ENCODE assay signal across 8 cellular contexts in the genomic region with DNA sequence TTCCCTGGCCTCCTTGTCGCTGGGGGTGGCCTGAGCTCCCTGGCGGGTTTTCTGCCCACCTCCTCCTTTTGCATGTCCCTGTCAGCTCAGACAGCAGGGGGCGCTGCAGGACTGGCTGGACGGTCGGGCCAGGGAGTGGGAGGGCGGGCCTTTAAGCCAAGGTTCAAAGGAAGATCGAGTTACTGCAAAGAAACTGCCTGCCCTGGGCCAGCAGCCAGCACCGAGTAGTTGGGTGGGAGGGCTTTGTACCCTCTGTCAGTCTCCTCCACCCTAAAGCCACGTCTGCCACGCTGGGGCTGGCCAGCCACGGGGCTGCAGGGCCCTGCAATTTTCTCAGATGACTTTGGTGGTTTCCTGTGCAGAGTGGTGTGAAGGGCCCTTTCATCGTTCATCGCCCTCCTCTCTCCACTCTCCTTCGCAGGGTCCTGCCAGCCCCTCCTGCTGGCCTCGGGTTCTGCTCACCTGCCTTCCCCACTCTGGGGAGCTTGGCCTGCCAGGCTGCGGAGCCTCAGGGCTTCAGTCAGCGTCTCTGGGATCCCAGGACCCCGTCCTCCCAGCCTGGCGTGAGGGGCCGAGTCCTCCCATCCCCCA. TPM values are rescaled to one million over a fixed set of nuclear protein-coding genes. Genes with fewer than 3 reads are reported as not detected.
A peak's percentile ranks its signal among the peaks of the same experiment; 100 is the strongest.
DNase-seq lines count a peak whose midpoint lies in the region; ATAC-seq and TF ChIP-seq lines count a peak whose summit lies in the region.

No MANE protein-coding gene starts in this region.

- H3K9me2 ChIP-seq in MM.1S (replicated peaks; ENCODE audit: insufficient read depth, low read length) = no peaks in the 10 kb centered on the region

- no peaks in the 10 kb centered on the region for H3K36me3 ChIP-seq in MM.1S (replicated peaks; ENCODE audit: insufficient read depth, low read length)
- H3K36me3 ChIP-seq in SJCRH30 = no peaks in the 10 kb centered on the region

- H3K9me3 ChIP-seq in MM.1S (replicated peaks; ENCODE audit: insufficient read depth, low read length) (no peaks in the 10 kb centered on the region), SJCRH30 (replicated peaks) (no peaks in the 10 kb centered on the region)

- H3K9ac ChIP-seq in MM.1S (ENCODE audit: low read length) = no peak overlapping the region

- peak overlapping the region; percentile 67 for H3K4me2 ChIP-seq in MM.1S (ENCODE audit: low read depth, low read length)

- H3K27me3 ChIP-seq in MM.1S (replicated peaks; ENCODE audit: insufficient read depth, low read length) (peaks cover 87% of the 10 kb centered on the region), SJCRH30 (peaks cover 12% of the 10 kb centered on the region)

- TF ChIP-seq CTCF in MM.1S (IDR thresholded peaks at IDR 0.05; ENCODE audit: low read length) = peak; percentile 82

- H3K4me1 ChIP-seq in MM.1S (ENCODE audit: low read length) (no peaks in the 10 kb centered on the region), SJCRH30 (no peaks in the 10 kb centered on the region)

- H3K27ac ChIP-seq in MM.1S (ENCODE audit: low read length) = no peak overlapping the region
- H3K27ac ChIP-seq in SJCRH30 = no peak overlapping the region

- DNase-seq in A172 (ENCODE audit: low spot score) = peak; percentile 69
- DNase-seq in MM.1S = peak; percentile 68
- peak; percentile 91 to 94 for DNase-seq in SJCRH30
- DNase-seq in activated gamma-delta T cell treated with anti-CD3 and anti-CD28 coated beads, Interleukin-2, amount 50 U/mL, for 16 hours (ENCODE audit: low read depth) = peak; percentile 91
- DNase-seq in germinal center (ENCODE audit: low spot score) = peak; percentile 78
- DNase-seq in nucleus accumbens (lab: John Stamatoyannopoulos, UW) = peak in 54 of 56 donors; percentile 11 to 95 (median 76)
- peak; percentile 26 for DNase-seq in stromal cell of bone marrow (ENCODE audit: low read depth)

- peak overlapping the region; percentile 33; the same call in 1 of the 2 replicates for H2AFZ ChIP-seq in MM.1S (ENCODE audit: low read length)

- no peaks in the 10 kb centered on the region for H3F3A ChIP-seq in MM.1S (ENCODE audit: insufficient read depth, low read length)

- no peak overlapping the region for H3K4me3 ChIP-seq in MM.1S (ENCODE audit: low read length)
- no peak overlapping the region for H3K4me3 ChIP-seq in SJCRH30

- H3K79me2 ChIP-seq in MM.1S (ENCODE audit: low read length) = no peaks in the 10 kb centered on the region

- peak; percentile 50 for ATAC-seq in GM18867 (IDR thresholded peaks at IDR 0.05; ENCODE audit: unreplicated experiment)

- no peaks in the 10 kb centered on the region for H4K20me1 ChIP-seq in MM.1S (ENCODE audit: insufficient read depth, low read length)

RNA-seq across cellular contexts. Expression of a gene that starts 12.3 kb away (rescaled TPM):
- total RNA-seq in A172 (2014; rRNA removed; shearing (Covaris generic)) = not detected in 2 replicates
- not detected in 2 replicates for total RNA-seq in SJCRH30 (2014; rRNA removed; shearing (Covaris generic))

RNA-seq across cellular contexts. Expression of a gene that starts 17.9 kb away (rescaled TPM):
- total RNA-seq in A172 (2014; rRNA removed; shearing (Covaris generic)) = not detected in 2 replicates
- not detected in 2 replicates for total RNA-seq in SJCRH30 (2014; rRNA removed; shearing (Covaris generic))

RNA-seq across cellular contexts. Expression of a gene that starts 52.3 kb away (rescaled TPM):
- 2.7 and 5.9 TPM in 2 replicates for total RNA-seq in A172 (2014; rRNA removed; shearing (Covaris generic))
- total RNA-seq in SJCRH30 (2014; rRNA removed; shearing (Covaris generic)) = not detected in 2 replicates

RNA-seq across cellular contexts. Expression of a gene that starts 53.6 kb away (rescaled TPM):
- total RNA-seq in A172 (2014; rRNA removed; shearing (Covaris generic)) = not detected in 2 replicates
- total RNA-seq in SJCRH30 (2014; rRNA removed; shearing (Covaris generic)) = not detected in 2 replicates

Comparison
In these comparisons a context has a peak if more than half of its experiments do, and no peak if none do; other contexts are left out.
1. DNase-seq: peak in every context shown above with its lines; median percentile 92 in SJCRH30; 91 in activated gamma-delta T cell treated with anti-CD3 and anti-CD28 coated beads, Interleukin-2, amount 50 U/mL, for 16 hours; 78 in germinal center; 76 in nucleus accumbens; 69 in A172; 68 in MM.1S; 26 in stromal cell of bone marrow.